9 cellular contexts compared by ENCODE assay signal in genomic region chr13:108227651-108228272, GRCh38. TPM values are rescaled to one million over a fixed set of nuclear protein-coding genes. Genes with fewer than 3 reads are reported as not detected.
DNase-seq lines count a peak whose midpoint lies in the region; ATAC-seq and TF ChIP-seq lines count a peak whose summit lies in the region.
"Had no signal": no experiment of that assay in that cellular context is flagged by ENCODE, and none has a peak within 500 bp of the region (broad histone marks: within the 10 kb centered on the region; RNA-seq: fewer than 3 reads in every experiment).

No MANE protein-coding gene starts in this region.

- peak; percentile 34 for TF ChIP-seq CTCF in brain microvascular endothelial cell (IDR thresholded peaks at IDR 0.05; ENCODE audit: low read depth, low read length, missing control alignments)
- peak; percentile 84 for TF ChIP-seq CTCF in lower lobe of right lung (IDR thresholded peaks at IDR 0.05)

- peaks cover 12% of the 10 kb centered on the region for H3K36me3 ChIP-seq in CD4-positive, CD25-positive, alpha-beta regulatory T cell (ENCODE audit: control insufficient read depth, insufficient read depth, low read length)
- H3K36me3 ChIP-seq in brain microvascular endothelial cell (replicated peaks) (no peaks in the 10 kb centered on the region), lower lobe of right lung (peaks cover 4% of the 10 kb centered on the region)
- peaks cover 10% of the 10 kb centered on the region for H3K36me3 ChIP-seq in effector memory CD4-positive, alpha-beta T cell (ENCODE audit: control insufficient read depth, insufficient read depth, low read length)
- H3K36me3 ChIP-seq: SJCRH30 had no signal

- ATAC-seq in CD4-positive, CD25-positive, alpha-beta regulatory T cell (ENCODE audit: low read depth in 2 of 2): no peak
- ATAC-seq in GM18511 (IDR thresholded peaks at IDR 0.05; ENCODE audit: unreplicated experiment) (peak; percentile 46), lower lobe of right lung (no peak), GM18909 (IDR thresholded peaks at IDR 0.05; ENCODE audit: poor library complexity, unreplicated experiment) (no peak)

- H3K27me3 Mint-ChIP-seq in CD4-positive, CD25-positive, alpha-beta regulatory T cell: no peaks in the 10 kb centered on the region

- H3K27me3 ChIP-seq in CD4-positive, CD25-positive, alpha-beta regulatory T cell (ENCODE audit: control insufficient read depth, insufficient read depth, low read length): no peaks in the 10 kb centered on the region
- H3K27me3 ChIP-seq in brain microvascular endothelial cell (replicated peaks): no peaks in the 10 kb centered on the region
- no peaks in the 10 kb centered on the region for H3K27me3 ChIP-seq in lower lobe of right lung (ENCODE audit: low read depth)
- no peaks in the 10 kb centered on the region for H3K27me3 ChIP-seq in effector memory CD4-positive, alpha-beta T cell (replicated peaks; ENCODE audit: control insufficient read depth, insufficient read depth, low read length, poor library complexity, severe bottlenecking)
- H3K27me3 ChIP-seq: SJCRH30 had no signal

- H3K4me3 Mint-ChIP-seq in CD4-positive, CD25-positive, alpha-beta regulatory T cell: no peak overlapping the region

- H3K4me1 ChIP-seq in CD4-positive, CD25-positive, alpha-beta regulatory T cell (ENCODE audit: control insufficient read depth, insufficient read depth, low read length, poor library complexity, severe bottlenecking): peaks cover 26% of the 10 kb centered on the region
- H3K4me1 ChIP-seq in lower lobe of right lung: peaks cover 53% of the 10 kb centered on the region
- peaks cover 14% of the 10 kb centered on the region for H3K4me1 ChIP-seq in effector memory CD4-positive, alpha-beta T cell (ENCODE audit: control insufficient read depth, insufficient read depth, low read length, poor library complexity, severe bottlenecking)
- H3K4me1 ChIP-seq: SJCRH30 had no signal

- intact Hi-C loops in lower lobe of right lung (cut with DNase I): no loop called here

- H3K27ac ChIP-seq in CD4-positive, CD25-positive, alpha-beta regulatory T cell (ENCODE audit: insufficient read depth, low read length, poor library complexity, severe bottlenecking): peak overlapping the region; percentile 19
- peak overlapping the region; percentile 42 for H3K27ac ChIP-seq in brain microvascular endothelial cell
- no peak overlapping the region for H3K27ac ChIP-seq in lower lobe of right lung
- no peak overlapping the region for H3K27ac ChIP-seq in effector memory CD4-positive, alpha-beta T cell (ENCODE audit: insufficient read depth, low read length, poor library complexity, severe bottlenecking)
- H3K27ac ChIP-seq: SJCRH30 had no signal

- peak; percentile 27 to 66 (median 52) for DNase-seq in CD4-positive, CD25-positive, alpha-beta regulatory T cell
- DNase-seq in NCI-H2227 treated with DMSO at 0.1 percent for 48 hours (lab: John Stamatoyannopoulos, UW) (peak; percentile 14), brain microvascular endothelial cell (peak; percentile 35), lower lobe of right lung (no peak), cortex of kidney (lab: John Stamatoyannopoulos, UW) (no peak)
- DNase-seq in effector memory CD4-positive, alpha-beta T cell: no peak

- H3K9me3 Mint-ChIP-seq in CD4-positive, CD25-positive, alpha-beta regulatory T cell: no peaks in the 10 kb centered on the region

- no peak overlapping the region for H3K27ac Mint-ChIP-seq in CD4-positive, CD25-positive, alpha-beta regulatory T cell

- no peak overlapping the region for H3K4me3 ChIP-seq in CD4-positive, CD25-positive, alpha-beta regulatory T cell (ENCODE audit: low read depth, low read length)
- H3K4me3 ChIP-seq in brain microvascular endothelial cell (ENCODE audit: low read depth, low read length) (no peak overlapping the region), lower lobe of right lung (no peak overlapping the region)
- H3K4me3 ChIP-seq in effector memory CD4-positive, alpha-beta T cell (ENCODE audit: insufficient read depth, low read depth, low read length, poor library complexity, severe bottlenecking): no peak overlapping the region
- H3K4me3 ChIP-seq: SJCRH30 had no signal

- in situ Hi-C loops in brain microvascular endothelial cell (cut with HindIII; ENCODE audit: low pct_ligation_motif_present, low sequenced_read_pairs): no loop called here

- peaks cover 9% of the 10 kb centered on the region for H3K36me3 Mint-ChIP-seq in CD4-positive, CD25-positive, alpha-beta regulatory T cell

- peaks cover 44 to 65% (median 57%) of the 10 kb centered on the region in 4 donors for H3K4me1 Mint-ChIP-seq in CD4-positive, CD25-positive, alpha-beta regulatory T cell

- H3K9me3 ChIP-seq in CD4-positive, CD25-positive, alpha-beta regulatory T cell (ENCODE audit: control insufficient read depth in 2 of 2, low read length in 2 of 2): no peaks in the 10 kb centered on the region
- H3K9me3 ChIP-seq in lower lobe of right lung: no peaks in the 10 kb centered on the region
- H3K9me3 ChIP-seq in effector memory CD4-positive, alpha-beta T cell (ENCODE audit: control insufficient read depth, low read length): no peaks in the 10 kb centered on the region
- H3K9me3 ChIP-seq: SJCRH30 had no signal

RNA-seq across cellular contexts. Expression of gene ABHD13, which starts 9.6 kb away (rescaled TPM):
- 17.0 TPM for total RNA-seq in CD4-positive, CD25-positive, alpha-beta regulatory T cell
- 10 to 100 TPM; 10.3 to 14.7 (median 13.4) TPM for polyA plus RNA-seq in CD4-positive, CD25-positive, alpha-beta regulatory T cell
- total RNA-seq in lower lobe of right lung: 10.5 TPM

RNA-seq across cellular contexts. Expression of gene LIG4, which starts 12.4 kb away (rescaled TPM):
- 6.3 TPM for total RNA-seq in CD4-positive, CD25-positive, alpha-beta regulatory T cell
- polyA plus RNA-seq in CD4-positive, CD25-positive, alpha-beta regulatory T cell: 1 to 10 TPM; 3.5 to 8.6 (median 4.2) TPM
- 10.4 TPM for total RNA-seq in lower lobe of right lung

RNA-seq across cellular contexts. Expression of gene TNFSF13B, which starts 41.8 kb away (rescaled TPM):
- 5.4 TPM for total RNA-seq in CD4-positive, CD25-positive, alpha-beta regulatory T cell
- polyA plus RNA-seq in CD4-positive, CD25-positive, alpha-beta regulatory T cell: 10 to 100 TPM; 19.9 to 39.8 (median 21.8) TPM
- total RNA-seq in lower lobe of right lung: 26.6 TPM

Comparison
In these comparisons a context has a peak if more than half of its experiments do, and no peak if none do; other contexts are left out.
1. DNase-seq: peak in CD4-positive, CD25-positive, alpha-beta regulatory T cell (3 of 3), NCI-H2227 treated with DMSO at 0.1 percent for 48 hours (single experiment) and brain microvascular endothelial cell (single experiment); none in lower lobe of right lung (single experiment), effector memory CD4-positive, alpha-beta T cell (0 of 3) and cortex of kidney (single experiment).
2. H3K27ac ChIP-seq: peak in CD4-positive, CD25-positive, alpha-beta regulatory T cell (single experiment) and brain microvascular endothelial cell (single experiment); none in lower lobe of right lung (single experiment) and effector memory CD4-positive, alpha-beta T cell (single experiment).